22 cellular contexts compared by ENCODE assay signal in the genomic region with DNA sequence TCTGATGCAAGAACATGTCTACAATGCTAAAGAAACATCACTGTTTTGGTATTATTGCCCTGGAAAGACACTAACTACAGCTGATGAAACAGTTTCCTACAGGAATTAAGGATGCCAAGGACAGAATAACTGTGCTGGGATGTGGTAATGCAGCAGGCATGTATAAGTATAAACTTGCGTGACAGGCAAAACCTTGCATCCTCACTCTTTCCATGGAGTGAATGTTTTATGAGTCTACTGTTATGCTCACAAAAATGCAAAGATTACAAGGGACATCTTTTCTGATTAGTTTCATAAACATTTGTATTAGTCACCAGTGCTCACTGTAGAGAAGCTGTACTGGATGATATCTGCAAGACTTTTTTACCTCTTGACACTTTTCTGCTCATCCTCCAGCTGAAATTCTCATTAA.
A peak's percentile ranks its signal among the peaks of the same experiment; 100 is the strongest.
DNase-seq lines count a peak whose midpoint lies in the region; ATAC-seq, FAIRE-seq and TF ChIP-seq lines count a peak whose summit lies in the region.
"Had no signal": no experiment of that assay in that cellular context is flagged by ENCODE, and none has a peak within 500 bp of the region (broad histone marks: within the 10 kb centered on the region; RNA-seq: fewer than 3 reads in every experiment).

No MANE protein-coding gene starts in this region.

- CTCF ChIA-PET in AG04450 (lab: Charles Lee): no interaction called here

- H3K27ac Mint-ChIP-seq in astrocyte (ENCODE audit: unreplicated experiment): peak overlapping the region; percentile 2
- H3K27ac Mint-ChIP-seq: activated naive CD8-positive, alpha-beta T cell treated with anti-CD3 and anti-CD28 coated beads, Interleukin-2, amount 10 ng/mL, durations not matched to agents 7 days and 5 days; dendritic cell treated with granulocyte-macrophage colony-stimulating factor and Interleukin-4, amounts not matched to agents 40 ng/mL and 50 ng/mL, for 4 days; T-helper 17 cell had no signal

- no peaks in the 10 kb centered on the region for H3K27me3 Mint-ChIP-seq in astrocyte (ENCODE audit: low read depth, unreplicated experiment)
- H3K27me3 Mint-ChIP-seq: activated naive CD8-positive, alpha-beta T cell treated with anti-CD3 and anti-CD28 coated beads, Interleukin-2, amount 10 ng/mL, durations not matched to agents 7 days and 5 days; dendritic cell treated with granulocyte-macrophage colony-stimulating factor and Interleukin-4, amounts not matched to agents 40 ng/mL and 50 ng/mL, for 4 days; T-helper 17 cell had no signal

- peak; percentile 100 for FAIRE-seq in astrocyte (lab: Jason Lieb, UNC)
- FAIRE-seq: urothelium cell line had no signal

- no peak overlapping the region for H3K4me2 ChIP-seq in astrocyte (ENCODE audit: low read length)

- H3K9me3 Mint-ChIP-seq in astrocyte (ENCODE audit: unreplicated experiment): no peaks in the 10 kb centered on the region
- H3K9me3 Mint-ChIP-seq: activated naive CD8-positive, alpha-beta T cell treated with anti-CD3 and anti-CD28 coated beads, Interleukin-2, amount 10 ng/mL, durations not matched to agents 7 days and 5 days had no signal

- H3K27me3 ChIP-seq in AG04450 (ENCODE audit: control insufficient read depth, insufficient read depth, low read length) (no peaks in the 10 kb centered on the region), astrocyte (ENCODE audit: insufficient read depth, low read length) (no peaks in the 10 kb centered on the region), foreskin keratinocyte (no peaks in the 10 kb centered on the region)
- H3K27me3 ChIP-seq: neutrophil had no signal

- H3K4me1 ChIP-seq in astrocyte (ENCODE audit: insufficient read depth, low read length) (peaks cover 7% of the 10 kb centered on the region), foreskin keratinocyte (peaks cover 9% of the 10 kb centered on the region)

- H3K4me1 Mint-ChIP-seq in astrocyte (ENCODE audit: low read depth, unreplicated experiment): no peaks in the 10 kb centered on the region
- H3K4me1 Mint-ChIP-seq: activated naive CD8-positive, alpha-beta T cell treated with anti-CD3 and anti-CD28 coated beads, Interleukin-2, amount 10 ng/mL, durations not matched to agents 7 days and 5 days; T-helper 17 cell had no signal

- ATAC-seq in foreskin keratinocyte: peak; percentile 85
- ATAC-seq: T-helper 17 cell had no signal

- H2AFZ ChIP-seq in astrocyte (ENCODE audit: low read depth, low read length): no peak overlapping the region

- H3K9ac ChIP-seq in astrocyte (ENCODE audit: low read length): no peak overlapping the region

- H3K9me3 ChIP-seq in AG04450 (ENCODE audit: control insufficient read depth, insufficient read depth, low read length) (no peaks in the 10 kb centered on the region), astrocyte (ENCODE audit: insufficient read depth, low read depth, low read length) (no peaks in the 10 kb centered on the region)
- H3K9me3 ChIP-seq: neutrophil had no signal

- H3K4me3 Mint-ChIP-seq in astrocyte (ENCODE audit: unreplicated experiment): no peak overlapping the region
- H3K4me3 Mint-ChIP-seq: activated naive CD8-positive, alpha-beta T cell treated with anti-CD3 and anti-CD28 coated beads, Interleukin-2, amount 10 ng/mL, durations not matched to agents 7 days and 5 days; dendritic cell treated with granulocyte-macrophage colony-stimulating factor and Interleukin-4, amounts not matched to agents 40 ng/mL and 50 ng/mL, for 4 days; T-helper 17 cell had no signal

- POLR2A ChIA-PET in AG04450 (lab: Yijun Ruan, JAX): interaction anchor here (0.9 to 1.3 kb wide), 3 partner anchors 52 to 564 kb away, joined by 3 to 8 read pairs (median 3); no protein-coding TSS in a partner anchor

- H3K36me3 ChIP-seq in astrocyte (ENCODE audit: insufficient read depth, low read length): no peaks in the 10 kb centered on the region
- H3K36me3 ChIP-seq: neutrophil had no signal

- no peaks in the 10 kb centered on the region for H4K20me1 ChIP-seq in astrocyte (ENCODE audit: insufficient read depth, low read length)

- H3K4me3 ChIP-seq in AG04450 (ENCODE audit: low read depth, low read length): no peak overlapping the region
- H3K4me3 ChIP-seq in astrocyte (ENCODE audit: insufficient read depth, low read depth, low read length): no peak overlapping the region
- H3K4me3 ChIP-seq: skin epidermis had no signal

- H3K27ac ChIP-seq in AG04450 (ENCODE audit: low read depth, low read length) (peak overlapping the region; percentile 91), astrocyte (ENCODE audit: low read depth, low read length) (peak overlapping the region; percentile 44), foreskin keratinocyte (peak overlapping the region; percentile 30)
- H3K27ac ChIP-seq: neutrophil, skin epidermis had no signal

- DNase-seq in AG04450 (ENCODE audit: low read depth, low spot score) (peak; percentile 96), HS-27A (ENCODE audit: low read depth) (peak; percentile 51), astrocyte (ENCODE audit: low read depth) (peak; percentile 94), foreskin keratinocyte (peak; percentile 75 to 91), kidney tubule cell (ENCODE audit: low spot score) (no peak), NCI-H524 (lab: John Stamatoyannopoulos, UW) (no peak), AML-193 (lab: John Stamatoyannopoulos, UW) (no peak), NK-92 (lab: John Stamatoyannopoulos, UW; ENCODE audit: unreplicated experiment) (no peak)
- DNase-seq: ACHN; activated naive CD8-positive, alpha-beta T cell treated with anti-CD3 and anti-CD28 coated beads, Interleukin-2, amount 10 ng/mL, durations not matched to agents 7 days and 5 days; activated T-cell treated with anti-CD3 and anti-CD28 coated beads, Interleukin-2, amount 50 U/mL, for 1 hour; DMS 273 treated with DMSO at 0.1 percent for 48 hours; foreskin melanocyte; MM.1S; NCI-H748 treated with DMSO at 0.1 percent for 48 hours; RPMI8226; stimulated activated naive CD4-positive, alpha-beta T cell treated with Interleukin-2 at 50 U/mL for 16 hours; T-helper 17 cell had no signal

- H3K79me2 ChIP-seq in astrocyte (ENCODE audit: insufficient read depth, low read length): no peaks in the 10 kb centered on the region

- TF ChIP-seq CTCF in AG04450 (IDR thresholded peaks at IDR 0.05; ENCODE audit: low read depth, low read length) (no peak), astrocyte (IDR thresholded peaks at IDR 0.05; ENCODE audit: insufficient read depth, low read depth, low read length) (no peak), foreskin keratinocyte (conservative IDR thresholded peaks at IDR 0.05) (no peak)

- H3K36me3 Mint-ChIP-seq in astrocyte (ENCODE audit: low read depth, unreplicated experiment): no peaks in the 10 kb centered on the region
- H3K36me3 Mint-ChIP-seq: activated naive CD8-positive, alpha-beta T cell treated with anti-CD3 and anti-CD28 coated beads, Interleukin-2, amount 10 ng/mL, durations not matched to agents 7 days and 5 days had no signal

Comparison
In these comparisons a context has a peak if more than half of its experiments do, and no peak if none do; other contexts are left out.
1. DNase-seq: peak in AG04450 (single experiment), HS-27A (single experiment), astrocyte (single experiment) and foreskin keratinocyte (2 of 2); none in kidney tubule cell (single experiment), NCI-H524 (0 of 2), AML-193 (0 of 2) and NK-92 (single experiment).
2. H3K27ac ChIP-seq: peak in every context shown above with its lines; median percentile 91 in AG04450; 44 in astrocyte; 30 in foreskin keratinocyte.